Comparison of ENCODE assay signal across 17 cellular contexts in the genomic region with DNA sequence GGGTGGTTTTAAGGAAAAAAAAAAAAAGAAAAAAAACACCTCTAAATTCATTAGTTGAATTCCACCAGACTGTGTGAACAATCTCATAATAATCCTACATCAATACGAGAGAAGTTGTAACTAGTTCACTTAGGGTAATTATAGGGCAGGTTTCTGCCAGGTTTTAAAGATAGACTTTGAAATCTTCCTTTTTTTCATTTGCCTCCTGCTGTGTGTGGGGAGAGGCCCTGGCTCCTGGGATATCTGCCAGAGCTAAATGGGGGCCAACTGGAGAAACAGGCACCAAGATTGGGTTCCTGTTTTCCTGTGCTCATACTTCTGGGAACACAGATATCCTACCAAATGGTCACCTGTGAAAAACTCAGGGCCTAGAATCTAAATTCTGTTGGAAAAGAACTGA. TPM values are rescaled to one million over a fixed set of nuclear protein-coding genes. Genes with fewer than 3 reads are reported as not detected.
DNase-seq lines count a peak whose midpoint lies in the region; ATAC-seq and TF ChIP-seq lines count a peak whose summit lies in the region.
"Had no signal": no experiment of that assay in that cellular context is flagged by ENCODE, and none has a peak within 500 bp of the region (broad histone marks: within the 10 kb centered on the region; RNA-seq: fewer than 3 reads in every experiment).

No MANE protein-coding gene starts in this region.

- DNase-seq in A673 (ENCODE audit: low spot score) (peak; percentile 51), M059J (ENCODE audit: low read depth) (peak; percentile 50), endodermal cell (no peak), immature natural killer cell (no peak), WERI-Rb-1 (no peak)
- DNase-seq in stimulated activated naive CD4-positive, alpha-beta T cell treated with Interleukin-2 at 50 U/mL for 16 hours (lab: John Stamatoyannopoulos, UW), result no peak
- DNase-seq: activated CD4-positive, alpha-beta T cell treated with anti-CD3 and anti-CD28 coated beads, Interleukin-2, amount 50 U/mL, for 4 hours; activated naive CD8-positive, alpha-beta T cell treated with anti-CD3 and anti-CD28 coated beads, Interleukin-2, amount 10 ng/mL, durations not matched to agents 7 days and 5 days; activated T-cell treated with anti-CD3 and anti-CD28 coated beads, Interleukin-2, amount 50 U/mL, for 4 hours; H9; IMR-90; NCI-H1048; NCI-H2107; spleen; stimulated activated naive CD4-positive, alpha-beta T cell had no signal

- H3K4me1 ChIP-seq in A673 (ENCODE audit: insufficient read depth, low read length, poor library complexity, severe bottlenecking), result peaks cover 31% of the 10 kb centered on the region
- H3K4me1 ChIP-seq in endodermal cell (ENCODE audit: control insufficient read depth, insufficient read depth, low read length), result peaks cover 48% of the 10 kb centered on the region
- peaks cover 35 to 55% of the 10 kb centered on the region in 2 donors for H3K4me1 ChIP-seq in mucosa of rectum (ENCODE audit: control insufficient read depth in 2 of 2, insufficient read depth in 2 of 2, low read length in 2 of 2)

- POLR2A ChIA-PET in A673 (lab: Charles Lee; ENCODE audit: low non-redundant PET), result no interaction called here

- peak overlapping the region; percentile 23 for H3K4me3 Mint-ChIP-seq in endodermal cell
- H3K4me3 Mint-ChIP-seq in immature natural killer cell, result no peak overlapping the region
- H3K4me3 Mint-ChIP-seq: activated naive CD8-positive, alpha-beta T cell treated with anti-CD3 and anti-CD28 coated beads, Interleukin-2, amount 10 ng/mL, durations not matched to agents 7 days and 5 days; activated T-cell treated with anti-CD3 and anti-CD28 coated beads, Interleukin-2, amount 50 U/mL, for 4 hours; H9 had no signal

- no peaks in the 10 kb centered on the region for H3K36me3 Mint-ChIP-seq in endodermal cell (ENCODE audit: low read depth)
- no peaks in the 10 kb centered on the region for H3K36me3 Mint-ChIP-seq in immature natural killer cell
- H3K36me3 Mint-ChIP-seq: activated naive CD8-positive, alpha-beta T cell treated with anti-CD3 and anti-CD28 coated beads, Interleukin-2, amount 10 ng/mL, durations not matched to agents 7 days and 5 days had no signal

- ATAC-seq in GM19351 (IDR thresholded peaks at IDR 0.05; ENCODE audit: unreplicated experiment), result no peak
- ATAC-seq: activated T-cell treated with anti-CD3 and anti-CD28 coated beads, Interleukin-2, amount 50 U/mL, for 4 hours had no signal

- H3K27ac ChIP-seq in A673 (ENCODE audit: low read depth, low read length, poor library complexity, severe bottlenecking) (no peak overlapping the region), endodermal cell (ENCODE audit: low read depth, low read length) (no peak overlapping the region), mucosa of rectum (ENCODE audit: low read depth in 2 of 2, low read length in 2 of 2) (peak overlapping the region; percentile 73 to 77), WERI-Rb-1 (no peak overlapping the region)
- H3K27ac ChIP-seq: spleen had no signal

- no peak for TF ChIP-seq CTCF in A673 (conservative IDR thresholded peaks at IDR 0.05; ENCODE audit: low read depth, low read length)
- no peak for TF ChIP-seq CTCF in endodermal cell (conservative IDR thresholded peaks at IDR 0.05)
- no peak for TF ChIP-seq CTCF in WERI-Rb-1 (IDR thresholded peaks at IDR 0.05; ENCODE audit: low read depth, low read length)

- WGBS in endodermal cell (ENCODE audit: insufficient coverage in 1 of 2, insufficient read length in 1 of 2), 2 experiments, result 40% methylated on average over 1 of the region's 1 CpG; no CpG with 5 or more reads in 1 of the 2 experiments

- H3K27me3 Mint-ChIP-seq in endodermal cell (ENCODE audit: insufficient read depth) (no peaks in the 10 kb centered on the region), immature natural killer cell (ENCODE audit: low read depth in 3 of 3) (peaks cover 0 to 3% (median 2%) of the 10 kb centered on the region in 3 donors)

- H3K4me1 Mint-ChIP-seq in endodermal cell, result peaks cover 73% of the 10 kb centered on the region
- H3K4me1 Mint-ChIP-seq in immature natural killer cell, result no peaks in the 10 kb centered on the region
- H3K4me1 Mint-ChIP-seq: activated naive CD8-positive, alpha-beta T cell treated with anti-CD3 and anti-CD28 coated beads, Interleukin-2, amount 10 ng/mL, durations not matched to agents 7 days and 5 days had no signal

- H3K36me3 ChIP-seq in A673 (ENCODE audit: insufficient read depth, low read length, poor library complexity, severe bottlenecking) (no peaks in the 10 kb centered on the region), endodermal cell (ENCODE audit: control insufficient read depth, insufficient read depth, low read length) (no peaks in the 10 kb centered on the region), mucosa of rectum (ENCODE audit: control insufficient read depth in 2 of 2, insufficient read depth in 2 of 2, low read length in 2 of 2) (no peaks in the 10 kb centered on the region), WERI-Rb-1 (no peaks in the 10 kb centered on the region)
- H3K36me3 ChIP-seq: spleen had no signal

- intact Hi-C loops in A673 (cut with micrococcal nuclease; ENCODE audit: unreplicated experiment), result no loop called here

- BruUV-seq in A673 (replicated peaks; lab: Mats Ljungman, UMichigan), result no TSS peak

- H3K4me3 ChIP-seq in A673 (ENCODE audit: low read depth, low read length, poor library complexity, severe bottlenecking) (no peak overlapping the region), endodermal cell (ENCODE audit: low read length) (peak overlapping the region; percentile 53), mucosa of rectum (ENCODE audit: low read length in 2 of 2) (no peak overlapping the region), WERI-Rb-1 (ENCODE audit: low read depth, low read length) (no peak overlapping the region)
- H3K4me3 ChIP-seq: spleen had no signal

- H3K27me3 ChIP-seq in A673 (replicated peaks; ENCODE audit: insufficient read depth, low read depth, low read length, poor library complexity) (no peaks in the 10 kb centered on the region), endodermal cell (ENCODE audit: control insufficient read depth, insufficient read depth, low read length, poor library complexity, severe bottlenecking) (no peaks in the 10 kb centered on the region), mucosa of rectum (ENCODE audit: control insufficient read depth in 2 of 2, insufficient read depth in 2 of 2, low read length in 2 of 2) (no peaks in the 10 kb centered on the region), WERI-Rb-1 (ENCODE audit: insufficient read depth, low read depth, severe bottlenecking) (no peaks in the 10 kb centered on the region)
- H3K27me3 ChIP-seq: spleen had no signal

- H3K27ac Mint-ChIP-seq in endodermal cell (peak overlapping the region; percentile 87), immature natural killer cell (no peak overlapping the region)
- H3K27ac Mint-ChIP-seq: activated naive CD8-positive, alpha-beta T cell treated with anti-CD3 and anti-CD28 coated beads, Interleukin-2, amount 10 ng/mL, durations not matched to agents 7 days and 5 days; H9 had no signal

- CTCF ChIA-PET in A673 (lab: Charles Lee), result no interaction called here

- no peaks in the 10 kb centered on the region for H3K9me3 ChIP-seq in A673 (ENCODE audit: low read depth, low read length, poor library complexity, severe bottlenecking)
- H3K9me3 ChIP-seq in endodermal cell (ENCODE audit: control insufficient read depth, low read length), result peaks cover 9% of the 10 kb centered on the region
- no peaks in the 10 kb centered on the region for H3K9me3 ChIP-seq in mucosa of rectum (ENCODE audit: control insufficient read depth in 2 of 2, low read length in 2 of 2)
- no peaks in the 10 kb centered on the region for H3K9me3 ChIP-seq in WERI-Rb-1 (ENCODE audit: severe bottlenecking)
- H3K9me3 ChIP-seq: spleen had no signal

- H3K9ac ChIP-seq in endodermal cell (ENCODE audit: extremely low read depth, low read length, poor library complexity, severe bottlenecking), result no peak overlapping the region
- H3K9ac ChIP-seq in mucosa of rectum (ENCODE audit: low read depth in 1 of 2, low read length in 2 of 2), result no peak overlapping the region

- H3K9me3 Mint-ChIP-seq in endodermal cell (peaks cover 3% of the 10 kb centered on the region), immature natural killer cell (peaks cover 0 to 2% (median 0%) of the 10 kb centered on the region in 6 donors)
- H3K9me3 Mint-ChIP-seq: activated naive CD8-positive, alpha-beta T cell treated with anti-CD3 and anti-CD28 coated beads, Interleukin-2, amount 10 ng/mL, durations not matched to agents 7 days and 5 days had no signal

RNA-seq across cellular contexts. Expression of a gene that starts 42.3 kb away (rescaled TPM):
- total RNA-seq in A673 (2021), result 21.1 and 22.9 TPM in 2 replicates
- 7.6 and 11.9 TPM in 2 replicates for total RNA-seq in M059J (2014; rRNA removed; shearing (Covaris generic))
- 1 to 10 TPM; 2.6 to 3.2 TPM for total RNA-seq in endodermal cell
- polyA plus RNA-seq in endodermal cell (2013, experiment 1 of 2), result 1.4 TPM
- 1.9 TPM for polyA plus RNA-seq in endodermal cell (2013, experiment 2 of 2)
- not detected for polyA plus RNA-seq in immature natural killer cell
- total RNA-seq: activated naive CD8-positive, alpha-beta T cell treated with anti-CD3 and anti-CD28 coated beads, Interleukin-2, amount 10 ng/mL, durations not matched to agents 7 days and 5 days had no signal

Comparison
In these comparisons a context has a peak if more than half of its experiments do, and no peak if none do; other contexts are left out.
1. DNase-seq: peak in A673 (single experiment) and M059J (single experiment); none in endodermal cell (single experiment), stimulated activated naive CD4-positive, alpha-beta T cell treated with Interleukin-2 at 50 U/mL for 16 hours (single experiment), immature natural killer cell (0 of 3) and WERI-Rb-1 (single experiment).
2. H3K27ac ChIP-seq: peak in mucosa of rectum (2 of 2); none in A673 (single experiment), endodermal cell (single experiment) and WERI-Rb-1 (single experiment).